ENCODE assay signal across 16 cellular contexts in the genomic region with DNA sequence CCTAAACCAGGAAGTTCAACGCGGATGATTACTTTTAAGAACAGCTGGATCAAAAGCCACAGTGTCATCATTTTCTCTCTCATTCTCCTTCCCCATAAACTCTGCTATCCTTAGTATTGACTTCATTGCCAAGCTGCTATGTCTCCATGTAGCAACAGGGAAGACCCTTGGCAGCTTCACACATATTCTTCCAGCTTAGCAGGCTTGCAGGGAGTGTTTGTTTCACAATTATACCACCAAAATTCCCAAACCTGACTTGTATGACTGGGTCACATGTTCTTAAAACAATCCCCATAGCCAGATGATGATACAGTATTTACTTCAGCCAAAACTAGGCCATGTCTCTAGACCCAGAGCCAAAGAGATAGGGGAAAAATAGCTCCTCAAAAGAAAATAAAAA.
DNase-seq lines count a peak whose midpoint lies in the region; ATAC-seq and TF ChIP-seq lines count a peak whose summit lies in the region.
"Had no signal": no experiment of that assay in that cellular context is flagged by ENCODE, and none has a peak within 500 bp of the region (broad histone marks: within the 10 kb centered on the region; RNA-seq: fewer than 3 reads in every experiment).

No MANE protein-coding gene starts in this region.

- no peak overlapping the region for H2AFZ ChIP-seq in GM23248
- H2AFZ ChIP-seq in parathyroid adenoma, result peak overlapping the region; percentile 61

- H3K4me3 ChIP-seq in GM23248, result no peak overlapping the region
- no peak overlapping the region for H3K4me3 ChIP-seq in parathyroid adenoma (ENCODE audit: low read depth, low read length)
- H3K4me3 ChIP-seq: right atrium auricular region had no signal

- no peak overlapping the region for H3K27ac ChIP-seq in GM23248
- peak overlapping the region; percentile 86 for H3K27ac ChIP-seq in parathyroid adenoma
- H3K27ac ChIP-seq: right atrium auricular region had no signal

- H3K4me1 ChIP-seq in GM23248 (ENCODE audit: insufficient read depth) (peaks cover 35% of the 10 kb centered on the region), parathyroid adenoma (peaks cover 42% of the 10 kb centered on the region)
- H3K4me1 ChIP-seq: right atrium auricular region had no signal

- peaks cover 31% of the 10 kb centered on the region; the same call in 1 of the 2 replicates for H3F3A ChIP-seq in GM23248 (ENCODE audit: insufficient read depth)

- H3K36me3 ChIP-seq in GM23248 (ENCODE audit: low read depth), result no peaks in the 10 kb centered on the region
- no peaks in the 10 kb centered on the region for H3K36me3 ChIP-seq in parathyroid adenoma (ENCODE audit: control insufficient read depth, insufficient read depth, low read length)
- H3K36me3 ChIP-seq: right atrium auricular region had no signal

- WGBS in GM23248 (ENCODE audit: low coverage in 1 of 2, low lambda C conversion rate in 2 of 2, missing lambda C conversion rate in 2 of 2), 2 experiments, result 59 to 67% methylated on average over 2 of the region's 2 CpGs

- ATAC-seq in GM19397 (IDR thresholded peaks at IDR 0.05; ENCODE audit: unreplicated experiment), result no peak
- ATAC-seq in stimulated activated naive CD8-positive, alpha-beta T cell treated with anti-CD3 and anti-CD28 coated beads, Interleukin-15, Interleukin-2, amounts not matched to agents 100 U/mL and 50 U/mL, for 24 hours, result no peak
- ATAC-seq: activated CD8-positive, alpha-beta T cell treated with anti-CD3 and anti-CD28 coated beads, Interleukin-2, amount 10 ng/mL, durations not matched to agents 7 days and 5 days; natural killer cell had no signal

- H3K27me3 ChIP-seq in GM23248 (replicated peaks; ENCODE audit: insufficient read depth), result no peaks in the 10 kb centered on the region
- no peaks in the 10 kb centered on the region for H3K27me3 ChIP-seq in parathyroid adenoma (ENCODE audit: control insufficient read depth, insufficient read depth, low read length)
- H3K27me3 ChIP-seq: right atrium auricular region had no signal

- H3K79me2 ChIP-seq in GM23248 (ENCODE audit: insufficient read depth) (no peaks in the 10 kb centered on the region), parathyroid adenoma (no peaks in the 10 kb centered on the region)

- H3K9me2 ChIP-seq in GM23248 (ENCODE audit: insufficient read depth), result no peaks in the 10 kb centered on the region

- H3K4me2 ChIP-seq in GM23248 (ENCODE audit: unreplicated experiment), result no peak overlapping the region
- H3K4me2 ChIP-seq in parathyroid adenoma (ENCODE audit: low read length), result no peak overlapping the region

- no peak for TF ChIP-seq CTCF in parathyroid adenoma (IDR thresholded peaks at IDR 0.05)

- no peaks in the 10 kb centered on the region for H3K9me3 ChIP-seq in GM23248 (ENCODE audit: low read depth)
- H3K9me3 ChIP-seq in parathyroid adenoma (ENCODE audit: control insufficient read depth, low read length), result no peaks in the 10 kb centered on the region
- H3K9me3 ChIP-seq: right atrium auricular region had no signal

- H3K9ac ChIP-seq in GM23248, result no peak overlapping the region
- no peak overlapping the region for H3K9ac ChIP-seq in parathyroid adenoma

- in situ Hi-C loops in GM23248 (cut with MboI), result no loop called here

- DNase-seq in GM23248 (peak; percentile 5), amniotic epithelial cell (ENCODE audit: low read depth) (peak; percentile 58), fibroblast of peridontal ligament (ENCODE audit: extremely low read depth) (peak; percentile 49), RKO (ENCODE audit: low spot score) (no peak)
- DNase-seq in stimulated activated naive CD8-positive, alpha-beta T cell treated with anti-CD3 and anti-CD28 coated beads, Interleukin-15, Interleukin-2, amounts not matched to agents 100 U/mL and 50 U/mL, for 24 hours, result no peak
- no peak for DNase-seq in stimulated activated CD4-positive, alpha-beta T cell treated with anti-CD3 and anti-CD28 coated beads, Interleukin-2, amount 100 ng/mL, for 48 hours
- DNase-seq: activated CD8-positive, alpha-beta T cell treated with anti-CD3 and anti-CD28 coated beads, Interleukin-2, amount 10 ng/mL, durations not matched to agents 7 days and 5 days; amygdala; CD4-positive, alpha-beta memory T cell; natural killer cell; NCI-H1694; NCI-H446; SIG-M5 had no signal

- H4K20me1 ChIP-seq in GM23248 (ENCODE audit: insufficient read depth), result no peaks in the 10 kb centered on the region

Comparison
In these comparisons a context has a peak if more than half of its experiments do, and no peak if none do; other contexts are left out.
1. DNase-seq: peak in GM23248 (single experiment), amniotic epithelial cell (single experiment) and fibroblast of peridontal ligament (single experiment); none in RKO (single experiment), stimulated activated naive CD8-positive, alpha-beta T cell treated with anti-CD3 and anti-CD28 coated beads, Interleukin-15, Interleukin-2, amounts not matched to agents 100 U/mL and 50 U/mL, for 24 hours (single experiment) and stimulated activated CD4-positive, alpha-beta T cell treated with anti-CD3 and anti-CD28 coated beads, Interleukin-2, amount 100 ng/mL, for 48 hours (0 of 2).